Comparison of ENCODE assay signal across 12 cellular contexts in the genomic region with DNA sequence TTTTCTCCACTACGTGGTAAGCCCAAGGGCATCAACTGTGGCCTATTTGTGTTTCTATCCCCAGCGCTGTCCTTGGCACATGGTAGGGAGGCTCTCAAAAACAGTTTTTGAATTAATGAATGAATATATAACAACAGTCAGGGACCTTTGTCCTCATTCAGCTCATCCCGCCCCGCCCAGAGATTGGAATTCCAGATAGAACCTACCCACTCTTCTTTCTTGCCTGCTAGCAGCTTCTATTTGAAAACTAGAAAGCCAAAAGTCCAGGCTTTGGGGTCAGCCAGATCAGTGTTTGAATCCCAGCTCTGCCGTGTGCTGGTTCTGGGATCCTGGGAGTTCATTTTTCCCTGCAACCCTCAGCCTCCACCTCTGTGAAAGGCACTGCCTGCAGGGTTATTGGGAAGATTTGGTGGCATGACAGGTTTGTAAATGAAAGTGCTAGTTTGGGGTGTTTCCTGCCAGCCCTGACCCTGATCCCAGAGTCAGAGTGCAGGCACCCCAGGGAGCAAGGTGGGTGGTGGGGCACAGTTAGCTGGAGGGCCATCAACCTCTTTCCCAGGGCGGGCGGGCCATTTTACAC. TPM values are rescaled to one million over a fixed set of nuclear protein-coding genes. Genes with fewer than 3 reads are reported as not detected.
DNase-seq lines count a peak whose midpoint lies in the region; ATAC-seq lines count a peak whose summit lies in the region.
"Had no signal": no experiment of that assay in that cellular context is flagged by ENCODE, and none has a peak within 500 bp of the region (broad histone marks: within the 10 kb centered on the region; RNA-seq: fewer than 3 reads in every experiment).

No MANE protein-coding gene starts in this region.

- CTCF ChIA-PET in activated CD4-positive, alpha-beta memory T cell treated with anti-CD3 and anti-CD28 coated beads for 36 hours (lab: Charles Lee) = interaction anchor here (0.9 to 14.9 kb wide), 7 partner anchors 8 to 96 kb away, joined by 4 to 176 read pairs (median 17); a partner anchor contains a TSS

- DNase-seq in activated T-cell treated with anti-CD3 and anti-CD28 coated beads, Interleukin-2, amount 50 U/mL, for 4 hours = no peak
- no peak for DNase-seq in activated T-cell treated with anti-CD3 and anti-CD28 coated beads, Interleukin-2, amount 50 U/mL, for 1 hour
- no peak for DNase-seq in activated CD4-positive, alpha-beta memory T cell treated with anti-CD3 and anti-CD28 coated beads for 36 hours
- no peak for DNase-seq in stimulated activated naive CD8-positive, alpha-beta T cell treated with anti-CD3 and anti-CD28 coated beads, Interleukin-15, amount 100 ng/mL, for 72 hours
- DNase-seq in NK-92 treated with Interleukin-12 subunit alpha and Interleukin-12 subunit beta, amount 100 ng/mL, for 24 hours (lab: John Stamatoyannopoulos, UW) = no peak
- DNase-seq in NCI-H345 treated with DMSO at 0.1 percent for 48 hours (lab: John Stamatoyannopoulos, UW; ENCODE audit: unreplicated experiment) = no peak
- DNase-seq in stimulated activated CD4-positive, alpha-beta T cell treated with anti-CD3 and anti-CD28 coated beads, Interleukin-12 subunit alpha, Interleukin-12 subunit beta, amount 100 ng/mL, for 4 hours = no peak
- DNase-seq: anterior cingulate cortex, left colon, SW 1271 had no signal

- no peaks in the 10 kb centered on the region for H3K27me3 ChIP-seq in esophagus (ENCODE audit: control insufficient read depth in 1 of 2, insufficient read depth in 2 of 2, low read length in 2 of 2)

- H3K4me3 Mint-ChIP-seq in activated T-cell treated with anti-CD3 and anti-CD28 coated beads, Interleukin-2, amount 50 U/mL, for 4 hours = peak overlapping the region; percentile 97
- H3K4me3 Mint-ChIP-seq in activated CD4-positive, alpha-beta memory T cell treated with anti-CD3 and anti-CD28 coated beads for 36 hours = peak overlapping the region; percentile 35
- H3K4me3 Mint-ChIP-seq in stimulated activated naive CD8-positive, alpha-beta T cell treated with anti-CD3 and anti-CD28 coated beads, Interleukin-15, amount 100 ng/mL, for 72 hours = peak overlapping the region; percentile 37 to 48

- 86 to 90% methylated on average over 7 of the region's 7 CpGs for WGBS in esophagus, 2 donors

- H3K27ac ChIP-seq in esophagus (ENCODE audit: low read depth in 2 of 2, low read length in 1 of 2) = peak overlapping the region; percentile 1 to 78

- intact Hi-C loops in activated CD4-positive, alpha-beta memory T cell treated with anti-CD3 and anti-CD28 coated beads for 36 hours (cut with micrococcal nuclease) = no loop called here

- no peaks in the 10 kb centered on the region for H3K9me3 ChIP-seq in esophagus (ENCODE audit: control insufficient read depth in 2 of 2, insufficient read depth in 1 of 2, low read depth in 1 of 2, low read length in 1 of 2)

- POLR2A ChIA-PET in activated CD4-positive, alpha-beta memory T cell treated with anti-CD3 and anti-CD28 coated beads for 36 hours (lab: Charles Lee) = interaction anchor here (1.0 kb wide), 1 partner anchor 23 kb away, joined by 3 read pairs; a partner anchor contains a TSS

- no peak overlapping the region for H3K4me3 ChIP-seq in esophagus (ENCODE audit: low read depth in 1 of 2, low read length in 2 of 2)

- peaks cover 0 to 9% of the 10 kb centered on the region in 2 donors for H3K36me3 ChIP-seq in esophagus (ENCODE audit: control insufficient read depth in 2 of 2, insufficient read depth in 2 of 2, low read length in 1 of 2)

- H3K27ac Mint-ChIP-seq in activated CD4-positive, alpha-beta memory T cell treated with anti-CD3 and anti-CD28 coated beads for 36 hours = peak overlapping the region; percentile 85
- peak overlapping the region in 1 of 2 donors; percentile 94 for H3K27ac Mint-ChIP-seq in stimulated activated naive CD8-positive, alpha-beta T cell treated with anti-CD3 and anti-CD28 coated beads, Interleukin-15, amount 100 ng/mL, for 72 hours

- ATAC-seq in activated T-cell treated with anti-CD3 and anti-CD28 coated beads, Interleukin-2, amount 50 U/mL, for 4 hours = no peak
- no peak for ATAC-seq in stimulated activated naive CD8-positive, alpha-beta T cell treated with anti-CD3 and anti-CD28 coated beads, Interleukin-15, amount 100 ng/mL, for 72 hours
- ATAC-seq: left colon had no signal

- H3K4me1 ChIP-seq in esophagus (ENCODE audit: control insufficient read depth in 2 of 2, insufficient read depth in 2 of 2, low read length in 1 of 2) = peaks cover 3 to 38% of the 10 kb centered on the region in 2 donors

- no peaks in the 10 kb centered on the region for H3K27me3 Mint-ChIP-seq in activated T-cell treated with anti-CD3 and anti-CD28 coated beads, Interleukin-2, amount 50 U/mL, for 4 hours (ENCODE audit: low read depth)
- no peaks in the 10 kb centered on the region for H3K27me3 Mint-ChIP-seq in activated CD4-positive, alpha-beta memory T cell treated with anti-CD3 and anti-CD28 coated beads for 36 hours
- H3K27me3 Mint-ChIP-seq in stimulated activated naive CD8-positive, alpha-beta T cell treated with anti-CD3 and anti-CD28 coated beads, Interleukin-15, amount 100 ng/mL, for 72 hours = no peaks in the 10 kb centered on the region

- no peaks in the 10 kb centered on the region for H3K9me3 Mint-ChIP-seq in activated T-cell treated with anti-CD3 and anti-CD28 coated beads, Interleukin-2, amount 50 U/mL, for 4 hours
- H3K9me3 Mint-ChIP-seq in activated CD4-positive, alpha-beta memory T cell treated with anti-CD3 and anti-CD28 coated beads for 36 hours = no peaks in the 10 kb centered on the region
- H3K9me3 Mint-ChIP-seq in stimulated activated naive CD8-positive, alpha-beta T cell treated with anti-CD3 and anti-CD28 coated beads, Interleukin-15, amount 100 ng/mL, for 72 hours = no peaks in the 10 kb centered on the region

- peaks cover 7% of the 10 kb centered on the region for H3K36me3 Mint-ChIP-seq in activated T-cell treated with anti-CD3 and anti-CD28 coated beads, Interleukin-2, amount 50 U/mL, for 4 hours (ENCODE audit: insufficient read depth)
- peaks cover 27% of the 10 kb centered on the region for H3K36me3 Mint-ChIP-seq in activated CD4-positive, alpha-beta memory T cell treated with anti-CD3 and anti-CD28 coated beads for 36 hours

- H3K4me1 Mint-ChIP-seq in activated T-cell treated with anti-CD3 and anti-CD28 coated beads, Interleukin-2, amount 50 U/mL, for 4 hours (ENCODE audit: low read depth) = peaks cover 72% of the 10 kb centered on the region
- H3K4me1 Mint-ChIP-seq in activated CD4-positive, alpha-beta memory T cell treated with anti-CD3 and anti-CD28 coated beads for 36 hours (ENCODE audit: low read depth) = peaks cover 59% of the 10 kb centered on the region
- peaks cover 82% of the 10 kb centered on the region for H3K4me1 Mint-ChIP-seq in stimulated activated naive CD8-positive, alpha-beta T cell treated with anti-CD3 and anti-CD28 coated beads, Interleukin-15, amount 100 ng/mL, for 72 hours

RNA-seq across cellular contexts. Expression of a gene that starts 4.5 kb away (rescaled TPM):
- 100 to 1,000 TPM; 124 to 138 (median 137) TPM for total RNA-seq in activated T-cell treated with anti-CD3 and anti-CD28 coated beads, Interleukin-2, amount 50 U/mL, for 4 hours
- total RNA-seq in activated CD4-positive, alpha-beta memory T cell treated with anti-CD3 and anti-CD28 coated beads for 36 hours = 100 to 1,000 TPM; 136 TPM
- polyA plus RNA-seq in esophagus = 100 to 1,000 TPM; 108 to 224 TPM

RNA-seq across cellular contexts. Expression of a gene that starts 15.9 kb away (rescaled TPM):
- total RNA-seq in activated T-cell treated with anti-CD3 and anti-CD28 coated beads, Interleukin-2, amount 50 U/mL, for 4 hours = under 1 TPM; 0.29 to 0.98 (median 0.33) TPM
- 1 to 10 TPM; 6.5 to 7.0 TPM for total RNA-seq in activated CD4-positive, alpha-beta memory T cell treated with anti-CD3 and anti-CD28 coated beads for 36 hours
- polyA plus RNA-seq in esophagus = under 1 TPM; 0.66 to 0.86 TPM

RNA-seq across cellular contexts. Expression of a gene that starts 23.2 kb away (rescaled TPM):
- total RNA-seq in activated T-cell treated with anti-CD3 and anti-CD28 coated beads, Interleukin-2, amount 50 U/mL, for 4 hours = 10 to 100 TPM; 63.1 to 68.7 (median 65.9) TPM
- total RNA-seq in activated CD4-positive, alpha-beta memory T cell treated with anti-CD3 and anti-CD28 coated beads for 36 hours = 10 to 100 TPM; 42.9 to 46.9 TPM
- polyA plus RNA-seq in esophagus = 10 to 100 TPM; 19.7 to 25.6 TPM

RNA-seq across cellular contexts. Expression of a gene that starts 40.2 kb away (rescaled TPM):
- not detected for total RNA-seq in activated T-cell treated with anti-CD3 and anti-CD28 coated beads, Interleukin-2, amount 50 U/mL, for 4 hours
- total RNA-seq in activated CD4-positive, alpha-beta memory T cell treated with anti-CD3 and anti-CD28 coated beads for 36 hours = not detected
- polyA plus RNA-seq in esophagus = under 1 TPM; 0.04 to 0.14 TPM
- total RNA-seq: OCI-LY7 had no signal

Comparison
In these comparisons a context has a peak if more than half of its experiments do, and no peak if none do; other contexts are left out.
1. H3K4me3 Mint-ChIP-seq: peak in every context shown above with its lines; median percentile 97 in activated T-cell treated with anti-CD3 and anti-CD28 coated beads, Interleukin-2, amount 50 U/mL, for 4 hours; 42 in stimulated activated naive CD8-positive, alpha-beta T cell treated with anti-CD3 and anti-CD28 coated beads, Interleukin-15, amount 100 ng/mL, for 72 hours; 35 in activated CD4-positive, alpha-beta memory T cell treated with anti-CD3 and anti-CD28 coated beads for 36 hours.